Comparison of ENCODE assay signal across 1 cellular context in the genomic region with DNA sequence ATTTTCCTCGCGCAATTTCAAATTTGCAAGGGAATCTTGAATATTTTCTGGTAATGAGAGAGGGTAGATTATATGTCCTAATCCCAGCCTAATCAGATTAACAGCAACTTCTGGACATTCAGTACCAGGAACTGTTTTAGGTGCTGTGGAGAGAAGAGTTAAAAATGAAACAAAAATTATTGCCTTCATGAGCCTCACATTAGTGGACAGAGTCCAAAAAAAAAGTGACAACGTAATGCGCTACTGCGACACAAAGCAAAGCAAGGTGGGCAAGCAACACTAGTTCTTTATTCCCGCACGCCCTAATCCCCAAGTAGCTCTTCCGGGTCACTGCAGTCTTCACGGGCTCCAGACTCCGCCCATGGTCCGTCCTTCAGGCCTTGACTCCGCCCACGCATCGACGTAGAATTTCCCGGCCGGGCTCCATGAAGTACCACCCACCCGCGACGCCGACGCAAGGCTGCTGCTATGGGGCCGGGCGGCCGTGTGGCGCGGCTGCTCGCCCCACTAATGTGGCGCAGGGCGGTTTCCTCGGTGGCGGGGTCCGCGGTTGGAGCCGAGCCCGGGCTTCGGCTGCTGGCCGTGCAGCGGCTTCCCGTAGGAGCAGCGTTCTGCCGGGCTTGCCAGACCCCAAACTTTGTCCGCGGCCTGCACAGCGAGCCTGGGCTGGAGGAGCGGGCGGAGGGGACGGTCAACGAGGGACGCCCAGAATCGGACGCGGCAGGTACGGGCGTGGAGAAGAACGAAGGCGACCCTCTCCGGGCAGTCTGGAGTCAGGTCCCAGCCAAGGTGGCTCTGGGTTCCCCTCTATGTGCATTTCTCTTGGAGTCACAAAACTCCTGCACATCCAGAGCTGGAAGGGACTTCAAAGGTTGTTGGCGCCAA.
TF ChIP-seq lines count a peak whose summit lies in the region.

TSS of gene MALSU1 (plus strand) at position 455 of the 885 bp plus-strand sequence. CDS start at position 469, 14 bp downstream.

TF ChIP-seq in HepG2, 621 proteins besides CTCF, POLR2A, EP300 and RAD21 (continued from another document and continues in another):
- TF ChIP-seq ZNF235 (CRISPR knock-in tag; IDR thresholded peaks at IDR 0.05; ENCODE audit: borderline replicate concordance) (peak; percentile 70; the same call in 1 of the 2 replicates), ZNF747 (CRISPR knock-in tag; IDR thresholded peaks at IDR 0.05; ENCODE audit: borderline replicate concordance) (peak; percentile 96), FOXM1 (CRISPR knock-in tag; IDR thresholded peaks at IDR 0.05) (no peak), CC2D1A (CRISPR knock-in tag; IDR thresholded peaks at IDR 0.05) (no peak), CCAR2 (optimal IDR thresholded peaks at IDR 0.05; ENCODE audit: low read depth, low read length) (no peak), ZBTB38 (CRISPR knock-in tag; IDR thresholded peaks at IDR 0.05) (peak; percentile 67; the same call in 1 of the 2 replicates), MED1 (CRISPR knock-in tag; IDR thresholded peaks at IDR 0.05) (peak; percentile 79), KMT2A (CRISPR knock-in tag; IDR thresholded peaks at IDR 0.05) (peak; percentile 97), GPN1 (CRISPR knock-in tag; IDR thresholded peaks at IDR 0.05; ENCODE audit: borderline replicate concordance) (peak; percentile 44; the same call in 1 of the 2 replicates), ATF7-NPFF (CRISPR knock-in tag; IDR thresholded peaks at IDR 0.05; ENCODE audit: low read depth) (peak; percentile 94), TOPORS (CRISPR knock-in tag; IDR thresholded peaks at IDR 0.05) (peak; percentile 76; the same call in 1 of the 2 replicates), ELF4 (CRISPR knock-in tag; IDR thresholded peaks at IDR 0.05; ENCODE audit: borderline replicate concordance) (peak; percentile 71; the same call in 1 of the 2 replicates), MIXL1 (CRISPR knock-in tag; IDR thresholded peaks at IDR 0.05) (no peak; the same call in 1 of the 2 replicates), ZNF12 (CRISPR knock-in tag; IDR thresholded peaks at IDR 0.05) (no peak), MYC (CRISPR knock-in tag; IDR thresholded peaks at IDR 0.05; ENCODE audit: borderline replicate concordance) (peak; percentile 83), JUN (CRISPR knock-in tag; IDR thresholded peaks at IDR 0.05) (no peak), NFYC (CRISPR knock-in tag; IDR thresholded peaks at IDR 0.05) (no peak), ZNF205 (CRISPR knock-in tag; IDR thresholded peaks at IDR 0.05) (peak; percentile 36; the same call in 1 of the 2 replicates), ZBTB2 (CRISPR knock-in tag; IDR thresholded peaks at IDR 0.05; ENCODE audit: low read depth) (no peak), SRY (CRISPR knock-in tag; IDR thresholded peaks at IDR 0.05) (no peak; the same call in none of the 2 replicates), ATF1 (CRISPR knock-in tag; IDR thresholded peaks at IDR 0.05) (peak; percentile 90), MTF1 (CRISPR knock-in tag; IDR thresholded peaks at IDR 0.05) (no peak), ZNF720 (CRISPR knock-in tag; IDR thresholded peaks at IDR 0.05) (no peak), KDM1A (CRISPR knock-in tag; IDR thresholded peaks at IDR 0.05) (no peak), ZNF543 (CRISPR knock-in tag; IDR thresholded peaks at IDR 0.05) (peak; percentile 88), NFAT5 (CRISPR knock-in tag; IDR thresholded peaks at IDR 0.05) (0 out of 2 replicates have a peak, but pooled peaks have one; percentile 19), ZMYM3 (CRISPR knock-in tag; IDR thresholded peaks at IDR 0.05) (0 out of 2 replicates have a peak, but pooled peaks have one; percentile 41), ZNF768 (CRISPR knock-in tag; IDR thresholded peaks at IDR 0.05) (peak; percentile 63; the same call in 1 of the 2 replicates), ZNF343 (CRISPR knock-in tag; IDR thresholded peaks at IDR 0.05) (peak; percentile 60; the same call in 1 of the 2 replicates), CREB1 (IDR thresholded peaks at IDR 0.05) (peak; percentile 86), CREB1 (CRISPR knock-in tag; IDR thresholded peaks at IDR 0.05) (peak; percentile 95), ZNF549 (CRISPR knock-in tag; IDR thresholded peaks at IDR 0.05) (no peak), ZSCAN22 (CRISPR knock-in tag; IDR thresholded peaks at IDR 0.05) (no peak), YY1 (IDR thresholded peaks at IDR 0.05; ENCODE audit: insufficient read depth, insufficient replicate concordance, low read depth, low read length) (peak; percentile 86), ZNF616 (CRISPR knock-in tag; IDR thresholded peaks at IDR 0.05; ENCODE audit: low read depth) (no peak), ZNF598 (CRISPR knock-in tag; IDR thresholded peaks at IDR 0.05; ENCODE audit: borderline replicate concordance) (peak; percentile 90), LBX2 (CRISPR knock-in tag; IDR thresholded peaks at IDR 0.05; ENCODE audit: borderline replicate concordance) (no peak)
- TF ChIP-seq, protein P1, sequence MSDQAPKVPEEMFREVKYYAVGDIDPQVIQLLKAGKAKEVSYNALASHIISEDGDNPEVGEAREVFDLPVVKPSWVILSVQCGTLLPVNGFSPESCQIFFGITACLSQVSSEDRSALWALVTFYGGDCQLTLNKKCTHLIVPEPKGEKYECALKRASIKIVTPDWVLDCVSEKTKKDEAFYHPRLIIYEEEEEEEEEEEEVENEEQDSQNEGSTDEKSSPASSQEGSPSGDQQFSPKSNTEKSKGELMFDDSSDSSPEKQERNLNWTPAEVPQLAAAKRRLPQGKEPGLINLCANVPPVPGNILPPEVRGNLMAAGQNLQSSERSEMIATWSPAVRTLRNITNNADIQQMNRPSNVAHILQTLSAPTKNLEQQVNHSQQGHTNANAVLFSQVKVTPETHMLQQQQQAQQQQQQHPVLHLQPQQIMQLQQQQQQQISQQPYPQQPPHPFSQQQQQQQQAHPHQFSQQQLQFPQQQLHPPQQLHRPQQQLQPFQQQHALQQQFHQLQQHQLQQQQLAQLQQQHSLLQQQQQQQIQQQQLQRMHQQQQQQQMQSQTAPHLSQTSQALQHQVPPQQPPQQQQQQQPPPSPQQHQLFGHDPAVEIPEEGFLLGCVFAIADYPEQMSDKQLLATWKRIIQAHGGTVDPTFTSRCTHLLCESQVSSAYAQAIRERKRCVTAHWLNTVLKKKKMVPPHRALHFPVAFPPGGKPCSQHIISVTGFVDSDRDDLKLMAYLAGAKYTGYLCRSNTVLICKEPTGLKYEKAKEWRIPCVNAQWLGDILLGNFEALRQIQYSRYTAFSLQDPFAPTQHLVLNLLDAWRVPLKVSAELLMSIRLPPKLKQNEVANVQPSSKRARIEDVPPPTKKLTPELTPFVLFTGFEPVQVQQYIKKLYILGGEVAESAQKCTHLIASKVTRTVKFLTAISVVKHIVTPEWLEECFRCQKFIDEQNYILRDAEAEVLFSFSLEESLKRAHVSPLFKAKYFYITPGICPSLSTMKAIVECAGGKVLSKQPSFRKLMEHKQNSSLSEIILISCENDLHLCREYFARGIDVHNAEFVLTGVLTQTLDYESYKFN (CRISPR knock-in tag; conservative IDR thresholded peaks at IDR 0.05) = peak; percentile 63
- TF ChIP-seq, protein P2, sequence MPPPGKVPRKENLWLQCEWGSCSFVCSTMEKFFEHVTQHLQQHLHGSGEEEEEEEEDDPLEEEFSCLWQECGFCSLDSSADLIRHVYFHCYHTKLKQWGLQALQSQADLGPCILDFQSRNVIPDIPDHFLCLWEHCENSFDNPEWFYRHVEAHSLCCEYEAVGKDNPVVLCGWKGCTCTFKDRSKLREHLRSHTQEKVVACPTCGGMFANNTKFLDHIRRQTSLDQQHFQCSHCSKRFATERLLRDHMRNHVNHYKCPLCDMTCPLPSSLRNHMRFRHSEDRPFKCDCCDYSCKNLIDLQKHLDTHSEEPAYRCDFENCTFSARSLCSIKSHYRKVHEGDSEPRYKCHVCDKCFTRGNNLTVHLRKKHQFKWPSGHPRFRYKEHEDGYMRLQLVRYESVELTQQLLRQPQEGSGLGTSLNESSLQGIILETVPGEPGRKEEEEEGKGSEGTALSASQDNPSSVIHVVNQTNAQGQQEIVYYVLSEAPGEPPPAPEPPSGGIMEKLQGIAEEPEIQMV (CRISPR knock-in tag; IDR thresholded peaks at IDR 0.05; ENCODE audit: low read depth) = no peak; the same call in 1 of the 2 replicates
- TF ChIP-seq, protein P3, sequence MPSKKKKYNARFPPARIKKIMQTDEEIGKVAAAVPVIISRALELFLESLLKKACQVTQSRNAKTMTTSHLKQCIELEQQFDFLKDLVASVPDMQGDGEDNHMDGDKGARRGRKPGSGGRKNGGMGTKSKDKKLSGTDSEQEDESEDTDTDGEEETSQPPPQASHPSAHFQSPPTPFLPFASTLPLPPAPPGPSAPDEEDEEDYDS (CRISPR knock-in tag; IDR thresholded peaks at IDR 0.05) = peak; percentile 92
- TF ChIP-seq, protein P4, sequence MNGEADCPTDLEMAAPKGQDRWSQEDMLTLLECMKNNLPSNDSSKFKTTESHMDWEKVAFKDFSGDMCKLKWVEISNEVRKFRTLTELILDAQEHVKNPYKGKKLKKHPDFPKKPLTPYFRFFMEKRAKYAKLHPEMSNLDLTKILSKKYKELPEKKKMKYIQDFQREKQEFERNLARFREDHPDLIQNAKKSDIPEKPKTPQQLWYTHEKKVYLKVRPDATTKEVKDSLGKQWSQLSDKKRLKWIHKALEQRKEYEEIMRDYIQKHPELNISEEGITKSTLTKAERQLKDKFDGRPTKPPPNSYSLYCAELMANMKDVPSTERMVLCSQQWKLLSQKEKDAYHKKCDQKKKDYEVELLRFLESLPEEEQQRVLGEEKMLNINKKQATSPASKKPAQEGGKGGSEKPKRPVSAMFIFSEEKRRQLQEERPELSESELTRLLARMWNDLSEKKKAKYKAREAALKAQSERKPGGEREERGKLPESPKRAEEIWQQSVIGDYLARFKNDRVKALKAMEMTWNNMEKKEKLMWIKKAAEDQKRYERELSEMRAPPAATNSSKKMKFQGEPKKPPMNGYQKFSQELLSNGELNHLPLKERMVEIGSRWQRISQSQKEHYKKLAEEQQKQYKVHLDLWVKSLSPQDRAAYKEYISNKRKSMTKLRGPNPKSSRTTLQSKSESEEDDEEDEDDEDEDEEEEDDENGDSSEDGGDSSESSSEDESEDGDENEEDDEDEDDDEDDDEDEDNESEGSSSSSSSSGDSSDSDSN (CRISPR knock-in tag; IDR thresholded peaks at IDR 0.05) = peak; percentile 94
